ENCODE assay signal across 27 cellular contexts in genomic region chr16:77396461-77396860, GRCh38. TPM values are rescaled to one million over a fixed set of nuclear protein-coding genes. Genes with fewer than 3 reads are reported as not detected.
DNase-seq lines count a peak whose midpoint lies in the region; FAIRE-seq and TF ChIP-seq lines count a peak whose summit lies in the region.
"Had no signal": no experiment of that assay in that cellular context is flagged by ENCODE, and none has a peak within 500 bp of the region (broad histone marks: within the 10 kb centered on the region; RNA-seq: fewer than 3 reads in every experiment).

No MANE protein-coding gene starts in this region.

- H3K36me3 ChIP-seq in endothelial cell of umbilical vein (ENCODE audit: control insufficient read depth in 2 of 2, extremely low read depth in 1 of 2, insufficient read depth in 2 of 2, low read length in 2 of 2) (peaks cover 0 to 2% of the 10 kb centered on the region in 2 experiments), trophoblast cell (ENCODE audit: control insufficient read depth in 1 of 2, insufficient read depth in 2 of 2, low read length in 2 of 2) (peaks cover 8 to 28% of the 10 kb centered on the region in 2 experiments), tibial artery (no peaks in the 10 kb centered on the region)
- H3K36me3 ChIP-seq: BE2C, BLaER1 had no signal

- H2AFZ ChIP-seq in endothelial cell of umbilical vein (ENCODE audit: low read depth, low read length) (no peak overlapping the region), trophoblast cell (ENCODE audit: insufficient read depth, low read length, poor library complexity) (no peak overlapping the region)

- dilution Hi-C loops in endothelial cell of umbilical vein (cut with MboI; ENCODE audit: extremely low pct_ligation_motif_present, low sequenced_read_pairs), result no loop called here

- no peak overlapping the region for H4K8ac ChIP-seq in trophoblast cell (ENCODE audit: low read depth, low read length)

- H3K4me1 ChIP-seq in endothelial cell of umbilical vein (ENCODE audit: control insufficient read depth, extremely low read depth, insufficient read depth, low read length), result peaks cover 6% of the 10 kb centered on the region
- H3K4me1 ChIP-seq in trophoblast cell (ENCODE audit: control insufficient read depth in 1 of 2, insufficient read depth in 2 of 2, low read length in 2 of 2), result peaks cover 21 to 26% of the 10 kb centered on the region in 2 experiments
- H3K4me1 ChIP-seq in tibial artery, result no peaks in the 10 kb centered on the region
- H3K4me1 ChIP-seq: BE2C had no signal

- no peak overlapping the region for H4K12ac ChIP-seq in trophoblast cell (ENCODE audit: low read depth, low read length)

- H3K27ac ChIP-seq in endothelial cell of umbilical vein (ENCODE audit: insufficient read depth, low read depth, low read length) (no peak overlapping the region), trophoblast cell (ENCODE audit: low read depth, low read length) (peak overlapping the region; percentile 58), tibial artery (no peak overlapping the region)
- H3K27ac ChIP-seq: BLaER1 had no signal

- no peak overlapping the region for H3K4me2 ChIP-seq in endothelial cell of umbilical vein (ENCODE audit: insufficient read depth, low read length)
- no peak overlapping the region for H3K4me2 ChIP-seq in trophoblast cell (ENCODE audit: low read length)
- H3K4me2 ChIP-seq: BLaER1 had no signal

- no peak overlapping the region for H3K4me3 ChIP-seq in endothelial cell of umbilical vein (replicated peaks in 1 of 3; ENCODE audit: insufficient read depth in 1 of 3, low read depth in 1 of 3, low read length in 3 of 3)
- H3K4me3 ChIP-seq in trophoblast cell (ENCODE audit: low read depth, low read length), result no peak overlapping the region
- no peak overlapping the region for H3K4me3 ChIP-seq in tibial artery
- H3K4me3 ChIP-seq: BLaER1, GM12878 had no signal

- FAIRE-seq in endothelial cell of umbilical vein (lab: Jason Lieb, UNC) (peak; percentile 26), HTR-8/SVneo (lab: Jason Lieb, UNC) (no peak)
- FAIRE-seq: A204.1, GM12878, GM12892 had no signal

- no peaks in the 10 kb centered on the region for H4K20me1 ChIP-seq in endothelial cell of umbilical vein (replicated peaks; ENCODE audit: control insufficient read depth, extremely low read depth, insufficient read depth, low read length)
- H4K20me1 ChIP-seq: BLaER1 had no signal

- no peak overlapping the region for H3K9ac ChIP-seq in endothelial cell of umbilical vein (replicated peaks; ENCODE audit: extremely low read depth, insufficient read depth, low read length)
- H3K9ac ChIP-seq in trophoblast cell (ENCODE audit: low read length), result no peak overlapping the region
- H3K9ac ChIP-seq: BLaER1 had no signal

- WGBS in trophoblast cell (ENCODE audit: extremely low coverage, insufficient coverage, insufficient read length), result no CpG with 5 or more reads among the region's 3 CpGs

- H2AK5ac ChIP-seq in trophoblast cell (ENCODE audit: low read length), result no peak overlapping the region

- H3K9me1 ChIP-seq in endothelial cell of umbilical vein (replicated peaks; ENCODE audit: control insufficient read depth, extremely low read depth, insufficient read depth, low read length), result no peaks in the 10 kb centered on the region

- H3K23ac ChIP-seq in trophoblast cell (ENCODE audit: low read length), result no peak overlapping the region

- no peak overlapping the region for H2BK5ac ChIP-seq in trophoblast cell (ENCODE audit: low read depth, low read length, poor library complexity)

- peak; percentile 26 for DNase-seq in endothelial cell of umbilical vein (ENCODE audit: low read depth, low spot score)
- DNase-seq in kidney tubule cell (ENCODE audit: low spot score), result peak; percentile 49
- peak; percentile 4 to 80 for DNase-seq in trophoblast cell
- DNase-seq in GM13977 (ENCODE audit: low spot score), result no peak
- no peak for DNase-seq in HTR-8/SVneo (ENCODE audit: insufficient read length, low spot score)
- no peak for DNase-seq in tibial artery
- no peak for DNase-seq in G401 (ENCODE audit: low spot score)
- DNase-seq: 8988T; ACHN; BE2C; C1 segment of cervical spinal cord; CD4-positive, alpha-beta memory T cell; CD4-positive, CD25-positive, alpha-beta regulatory T cell; CD8-positive, alpha-beta memory T cell; COR-L47; DMS 273 treated with DMSO at 0.1 percent for 48 hours; DMS153; DMS53; DMS79 treated with DMSO at 0.1 percent for 48 hours; GDM1 had no signal

- H3K27me3 ChIP-seq in endothelial cell of umbilical vein (ENCODE audit: control insufficient read depth in 2 of 2, insufficient read depth in 2 of 2, low read length in 2 of 2) (no peaks in the 10 kb centered on the region), trophoblast cell (ENCODE audit: insufficient read depth, low read length) (no peaks in the 10 kb centered on the region), tibial artery (no peaks in the 10 kb centered on the region)
- H3K27me3 ChIP-seq: BE2C, BLaER1 had no signal

- H3K14ac ChIP-seq in trophoblast cell (ENCODE audit: low read length), result no peak overlapping the region

- CTCF ChIA-PET in endothelial cell of umbilical vein (lab: Charles Lee), result interaction anchor here (0.8 to 1.1 kb wide), 2 partner anchors 21 to 607 kb away, joined by 3 to 5 read pairs; no protein-coding TSS in a partner anchor

- no peak overlapping the region for H3K4ac ChIP-seq in trophoblast cell (ENCODE audit: low read depth, low read length)

- TF ChIP-seq CTCF in endothelial cell of umbilical vein (IDR thresholded peaks at IDR 0.05; ENCODE audit: extremely low read depth in 1 of 2, insufficient read depth in 1 of 2, low read depth in 1 of 2, low read length in 2 of 2), result no peak
- no peak for TF ChIP-seq CTCF in GM13977 (IDR thresholded peaks at IDR 0.05; ENCODE audit: extremely low read depth, insufficient read depth, missing control alignments)
- TF ChIP-seq CTCF in tibial artery (IDR thresholded peaks at IDR 0.05), result no peak

- H3K18ac ChIP-seq in trophoblast cell (ENCODE audit: low read length), result no peak overlapping the region

- H2BK120ac ChIP-seq in trophoblast cell (ENCODE audit: insufficient read depth, low read length, poor library complexity), result no peak overlapping the region

- no peak overlapping the region for H2BK12ac ChIP-seq in trophoblast cell (ENCODE audit: low read length)

- no peaks in the 10 kb centered on the region for H3K9me3 ChIP-seq in endothelial cell of umbilical vein (replicated peaks; ENCODE audit: control insufficient read depth, insufficient read depth, low read length)
- H3K9me3 ChIP-seq in trophoblast cell (ENCODE audit: insufficient read depth, low read depth, low read length), result no peaks in the 10 kb centered on the region
- H3K9me3 ChIP-seq in tibial artery, result no peaks in the 10 kb centered on the region
- H3K9me3 ChIP-seq: BE2C, BLaER1 had no signal

- TF ChIP-seq POLR2A in endothelial cell of umbilical vein (IDR thresholded peaks at IDR 0.05; ENCODE audit: low read depth, low read length), result no peak

- POLR2A ChIA-PET in endothelial cell of umbilical vein (lab: Charles Lee), result no interaction called here

- in situ Hi-C loops in GM13977 (cut with MboI; ENCODE audit: low pct_unique_long_range_greater_than_20kb, low sequenced_read_pairs, unreplicated experiment), result no loop called here
- in situ Hi-C loops in G401 (cut with HindIII; ENCODE audit: low sequenced_read_pairs), result no loop called here

- intact Hi-C loops in endothelial cell of umbilical vein (cut with micrococcal nuclease), result no loop called here
- intact Hi-C loops in tibial artery (cut with DNase I; ENCODE audit: low total_unique reads), result no loop called here

- peaks cover 5% of the 10 kb centered on the region for H3K79me2 ChIP-seq in endothelial cell of umbilical vein (ENCODE audit: control insufficient read depth, insufficient read depth, low read length)
- peaks cover 2% of the 10 kb centered on the region for H3K79me2 ChIP-seq in trophoblast cell (ENCODE audit: control insufficient read depth, insufficient read depth, low read length, poor library complexity)

- no peak overlapping the region for H4K91ac ChIP-seq in trophoblast cell (ENCODE audit: low read depth, low read length)

- peaks cover 12% of the 10 kb centered on the region for H3K79me1 ChIP-seq in trophoblast cell (ENCODE audit: low read length)

- no TSS peak for BruUV-seq in endothelial cell of umbilical vein (replicated peaks; lab: Mats Ljungman, UMichigan)

TF ChIP-seq in endothelial cell of umbilical vein, 7 proteins besides CTCF, POLR2A, EP300 and RAD21:
- TF ChIP-seq GATA2 (IDR thresholded peaks at IDR 0.05; ENCODE audit: insufficient read depth, insufficient read length, low read depth, low read length), result no peak
- TF ChIP-seq, protein P1, sequence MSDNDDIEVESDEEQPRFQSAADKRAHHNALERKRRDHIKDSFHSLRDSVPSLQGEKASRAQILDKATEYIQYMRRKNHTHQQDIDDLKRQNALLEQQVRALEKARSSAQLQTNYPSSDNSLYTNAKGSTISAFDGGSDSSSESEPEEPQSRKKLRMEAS (IDR thresholded peaks at IDR 0.05; ENCODE audit: insufficient read depth, insufficient read length), result no peak
- no peak for TF ChIP-seq EZH2 (IDR thresholded peaks at IDR 0.05; ENCODE audit: borderline replicate concordance, low read depth, low read length, severe bottlenecking)
- TF ChIP-seq MYC (IDR thresholded peaks at IDR 0.05; ENCODE audit: low read depth, low read length), result no peak
- no peak for TF ChIP-seq JUN (IDR thresholded peaks at IDR 0.05; ENCODE audit: borderline replicate concordance, insufficient read depth, insufficient read length, low read depth)
- no peak for TF ChIP-seq POLR2AphosphoS5 (IDR thresholded peaks at IDR 0.05; ENCODE audit: insufficient read depth, low read depth, low read length)
- no peak for TF ChIP-seq FOS (IDR thresholded peaks at IDR 0.05; ENCODE audit: borderline replicate concordance, insufficient read depth, low read length)

RNA-seq across cellular contexts. Expression of gene ADAMTS18, which starts 38.4 kb away (rescaled TPM):
- 2.7 and 27.5 TPM in 2 replicates for total RNA-seq in endothelial cell of umbilical vein
- 11.7 and 18.4 TPM in 2 replicates for polyA plus RNA-seq in endothelial cell of umbilical vein
- polyA plus RNA-seq in endothelial cell of umbilical vein (2011; cell fraction: cytosol; rRNA removed), result 8.3 and 10.7 TPM in 2 replicates
- 38.9 and 40.0 TPM in 2 replicates for polyA plus RNA-seq in endothelial cell of umbilical vein (2011; cell fraction: nucleus; rRNA removed)
- 6.6 and 10.2 TPM in 2 replicates for polyA plus RNA-seq in endothelial cell of umbilical vein (2012)
- 42.6 and 52.4 TPM in 2 replicates for polyA minus RNA-seq in endothelial cell of umbilical vein
- not detected for polyA minus RNA-seq in endothelial cell of umbilical vein (2011; cell fraction: cytosol; rRNA and poly(A)+ RNA removed)
- 90.4 and 94.0 TPM in 2 replicates for polyA minus RNA-seq in endothelial cell of umbilical vein (2011; cell fraction: nucleus; rRNA and poly(A)+ RNA removed)
- polyA plus RNA-seq in trophoblast cell (2013), result 54.3 and 56.8 TPM in 2 replicates
- not detected in 2 replicates for total RNA-seq in G401 (2014; rRNA removed; shearing (Covaris generic))
- total RNA-seq: A673; CD4-positive, alpha-beta memory T cell; CD4-positive, CD25-positive, alpha-beta regulatory T cell; CD8-positive, alpha-beta memory T cell; GM12878 had no signal
- polyA plus RNA-seq: AG04450; CD14-positive monocyte; CD4-positive, alpha-beta memory T cell; CD4-positive, CD25-positive, alpha-beta regulatory T cell; CD8-positive, alpha-beta memory T cell; GM12878 had no signal

Comparison
In these comparisons a context has a peak if more than half of its experiments do, and no peak if none do; other contexts are left out.
1. DNase-seq: peak in endothelial cell of umbilical vein (single experiment), kidney tubule cell (single experiment) and trophoblast cell (2 of 2); none in GM13977 (single experiment), HTR-8/SVneo (single experiment), tibial artery (0 of 2) and G401 (single experiment).